In the genomic region with DNA sequence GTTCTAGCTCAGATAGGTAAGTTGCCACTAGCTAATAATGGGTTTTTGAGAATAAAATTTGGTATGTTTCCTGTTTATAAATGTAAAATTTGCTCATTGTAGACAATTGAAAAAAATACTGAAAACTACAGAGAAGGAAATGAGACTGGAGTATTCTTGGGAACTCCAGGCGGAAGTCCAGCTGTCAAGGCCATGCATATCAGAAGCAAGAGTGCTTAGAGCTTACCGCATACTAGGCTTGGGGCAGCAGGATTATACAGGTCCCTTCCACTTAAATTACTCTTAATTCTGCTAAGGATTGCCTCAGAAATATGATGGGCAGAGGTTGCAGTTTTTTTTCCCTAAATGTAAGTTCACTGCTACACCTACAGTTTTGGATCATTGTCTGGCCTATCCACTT, we compare ENCODE assay signal across 7 cellular contexts.
"Had no signal": no experiment of that assay in that cellular context is flagged by ENCODE, and none has a peak within 500 bp of the region (broad histone marks: within the 10 kb centered on the region; RNA-seq: fewer than 3 reads in every experiment).

No MANE protein-coding gene starts in this region.

- H3K4me3 ChIP-seq: GM23338 had no signal

- H3K4me3 Mint-ChIP-seq: GM23338, H9, IgD-negative memory B cell had no signal

- H3K27ac Mint-ChIP-seq: GM23338, H9, IgD-negative memory B cell had no signal

- DNase-seq: H9, HCEC 1CT had no signal

- H3K9me3 Mint-ChIP-seq: GM23338, H9 had no signal

- FAIRE-seq: H1, H54, HTR-8/SVneo had no signal

- H3K27me3 Mint-ChIP-seq: IgD-negative memory B cell had no signal

- ATAC-seq: GM23338 had no signal
